Comparison of ENCODE assay signal across 8 cellular contexts in the genomic region with DNA sequence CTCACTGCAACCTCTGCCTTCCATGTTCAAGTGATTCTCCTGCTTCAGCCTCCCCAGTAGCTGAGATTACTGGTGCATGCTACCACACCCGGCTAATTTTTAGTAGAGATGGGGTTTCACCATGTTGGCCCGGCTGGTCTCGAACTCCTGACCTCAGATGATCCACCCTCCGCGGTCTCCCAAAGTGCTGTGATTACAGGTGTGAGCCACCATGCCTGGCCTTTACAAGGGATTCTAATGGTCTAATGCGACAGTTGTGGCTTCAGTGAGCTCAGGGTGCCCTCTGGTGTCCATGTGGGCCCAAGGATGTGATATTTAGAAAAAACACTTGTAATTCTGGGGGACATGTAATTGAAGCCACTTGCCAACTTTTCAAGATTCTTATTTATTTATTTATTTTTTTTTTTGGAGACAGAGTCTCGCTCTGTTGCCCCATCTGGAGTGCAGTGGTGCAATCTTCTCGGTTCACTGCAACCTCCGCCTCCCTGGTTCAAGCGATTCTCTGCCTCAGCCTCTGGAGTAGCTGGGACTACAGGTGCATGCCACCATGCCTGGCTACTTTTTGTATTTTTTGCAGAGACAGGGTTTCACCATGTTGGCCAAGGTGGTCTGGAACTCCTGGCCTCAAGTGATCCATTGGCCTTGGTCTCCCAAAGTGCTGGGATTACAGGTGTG. TPM values are rescaled to one million over a fixed set of nuclear protein-coding genes. Genes with fewer than 3 reads are reported as not detected.
A peak's percentile ranks its signal among the peaks of the same experiment; 100 is the strongest.
DNase-seq lines count a peak whose midpoint lies in the region; ATAC-seq, FAIRE-seq and TF ChIP-seq lines count a peak whose summit lies in the region.
"Not testable (repeated sequence)": the region's sequence is repeated elsewhere in the genome, so short reads cannot be mapped to it uniquely, and the experiment has no call there.

No MANE protein-coding gene starts in this region.

- peak in 1 of 2 donors; percentile 53 for ATAC-seq in gastrocnemius medialis

- H3K27me3 ChIP-seq in keratinocyte (ENCODE audit: control insufficient read depth, extremely low read depth, insufficient read depth, low read length); gastrocnemius medialis: not testable (repeated sequence)

- intact Hi-C loops in gastrocnemius medialis (cut with DNase I; ENCODE audit: low total_unique reads), result loop anchor here (1.0 to 10.0 kb wide), 2 partner anchors 55 to 278 kb away; a partner anchor contains a TSS

- H3K27ac ChIP-seq in keratinocyte (ENCODE audit: control insufficient read depth, insufficient read depth, low read length); gastrocnemius medialis: not testable (repeated sequence)

- H3K9me1 ChIP-seq in keratinocyte (ENCODE audit: control insufficient read depth, extremely low read depth, insufficient read depth, low read length), result not testable (repeated sequence)

- not testable (repeated sequence) for H2AFZ ChIP-seq in keratinocyte (ENCODE audit: control insufficient read depth, low read length)

- dilution Hi-C loops in keratinocyte (cut with MboI; ENCODE audit: extremely low pct_ligation_motif_present, low sequenced_read_pairs), result not testable (repeated sequence)

- not testable (repeated sequence) for H3K36me3 ChIP-seq in keratinocyte (ENCODE audit: control insufficient read depth in 2 of 2, extremely low read depth in 1 of 2, insufficient read depth in 2 of 2, low read length in 2 of 2); gastrocnemius medialis

- not testable (repeated sequence) for FAIRE-seq in keratinocyte (lab: Jason Lieb, UNC)

- H4K20me1 ChIP-seq in keratinocyte (ENCODE audit: control insufficient read depth, extremely low read depth, insufficient read depth, low read length), result not testable (repeated sequence)

- not testable (repeated sequence) for H3K4me2 ChIP-seq in keratinocyte (ENCODE audit: control insufficient read depth, extremely low read depth, insufficient read depth, low read depth, low read length)

- H3K4me1 ChIP-seq in keratinocyte (ENCODE audit: control insufficient read depth, extremely low read depth, insufficient read depth, low read length); gastrocnemius medialis: not testable (repeated sequence)

- not testable (repeated sequence) for H3K79me2 ChIP-seq in keratinocyte (ENCODE audit: control insufficient read depth, insufficient read depth, low read length)

- not testable (repeated sequence) for H3K9me3 ChIP-seq in keratinocyte (ENCODE audit: control insufficient read depth, low read depth, low read length); gastrocnemius medialis

- not testable (repeated sequence) for H3K9ac ChIP-seq in keratinocyte (ENCODE audit: control insufficient read depth, extremely low read depth, insufficient read depth, low read length)

- peak; percentile 78 for DNase-seq in ACHN
- DNase-seq in NCI-H1105 treated with DMSO at 0.1 percent for 48 hours (lab: John Stamatoyannopoulos, UW), result peak; percentile 56
- peak; percentile 89 for DNase-seq in RKO (ENCODE audit: low spot score)
- DNase-seq in activated CD8-positive, alpha-beta memory T cell treated with anti-CD3 and anti-CD28 coated beads for 24 hours, result peak; percentile 78
- peak; percentile 88 for DNase-seq in dermis blood vessel endothelial cell
- not testable (repeated sequence) for DNase-seq in keratinocyte (ENCODE audit: low read depth, low spot score)
- DNase-seq in gastrocnemius medialis, result peak in 1 of 2 donors; percentile 60

- peak; percentile 69 for TF ChIP-seq CTCF in GM12873 (IDR thresholded peaks at IDR 0.05; ENCODE audit: insufficient read depth, low read depth, low read length, missing control alignments)
- peak; percentile 45 to 79 (median 70) for TF ChIP-seq CTCF in keratinocyte (optimal IDR thresholded peaks at IDR 0.05 in 1 of 3, IDR thresholded peaks at IDR 0.05 in 1 of 3, conservative IDR thresholded peaks at IDR 0.05 in 1 of 3; ENCODE audit: extremely low read depth in 1 of 3, insufficient read depth in 2 of 3, low read length in 3 of 3)
- peak; percentile 34 to 59 (median 56) for TF ChIP-seq CTCF in gastrocnemius medialis (IDR thresholded peaks at IDR 0.05 in 4 of 5, conservative IDR thresholded peaks at IDR 0.05 in 1 of 5)

- H3K4me3 ChIP-seq in keratinocyte (ENCODE audit: control insufficient read depth in 2 of 3, extremely low read depth in 1 of 3, insufficient read depth in 2 of 3, low read depth in 1 of 3, low read length in 3 of 3); gastrocnemius medialis: not testable (repeated sequence)

- in situ Hi-C loops in ACHN (cut with HindIII; ENCODE audit: low pct_ligation_motif_present, low pct_unique_long_range_greater_than_20kb, low sequenced_read_pairs), result not testable (repeated sequence)
- in situ Hi-C loops in gastrocnemius medialis (cut with MboI; ENCODE audit: low sequenced_read_pairs in 4 of 4), result loop anchor here in 3 of 4 donors (5.0 to 10.0 kb wide), 4 partner anchors 55 to 172 kb away; a partner anchor contains a TSS

- TF ChIP-seq POLR2A in gastrocnemius medialis (IDR thresholded peaks at IDR 0.05), result not testable (repeated sequence)

RNA-seq across cellular contexts. Expression of a gene that starts 22.1 kb away (rescaled TPM):
- total RNA-seq in dermis blood vessel endothelial cell (0.68 TPM in 1 of 2 replicates, not detected in the other), gastrocnemius medialis (not detected)
- polyA plus RNA-seq in keratinocyte, result 1.0 to 1.6 TPM (median 1.6 TPM) in 3 replicates
- not detected for polyA plus RNA-seq in keratinocyte (2011; ENCODE audit: low read depth)
- 0.48 and 1.1 TPM in 2 replicates for polyA plus RNA-seq in keratinocyte (2011; cell fraction: cytosol; rRNA removed)
- polyA plus RNA-seq in keratinocyte (2011; cell fraction: nucleus; rRNA removed), result 5.1 and 8.1 TPM in 2 replicates
- polyA plus RNA-seq in keratinocyte (2012; ENCODE audit: low replicate concordance), result 0.97 and 1.1 TPM in 2 replicates
- polyA minus RNA-seq in keratinocyte, result 0.90 to 2.4 TPM in 2 of 3 replicates, not detected in the other
- polyA minus RNA-seq in keratinocyte (2011; cell fraction: cytosol; rRNA and poly(A)+ RNA removed), result not detected
- polyA minus RNA-seq in keratinocyte (2011; cell fraction: nucleus; rRNA and poly(A)+ RNA removed), result 0.84 and 2.2 TPM in 2 replicates

RNA-seq across cellular contexts. Expression of a gene that starts 34.2 kb away (rescaled TPM):
- total RNA-seq in dermis blood vessel endothelial cell, result 15.8 and 39.1 TPM in 2 replicates
- polyA plus RNA-seq in keratinocyte, result 2.5 to 9.4 TPM (median 7.4 TPM) in 3 replicates
- 0.76 TPM for polyA plus RNA-seq in keratinocyte (2011; ENCODE audit: low read depth)
- 2.6 and 2.8 TPM in 2 replicates for polyA plus RNA-seq in keratinocyte (2011; cell fraction: cytosol; rRNA removed)
- 2.7 and 3.2 TPM in 2 replicates for polyA plus RNA-seq in keratinocyte (2011; cell fraction: nucleus; rRNA removed)
- polyA plus RNA-seq in keratinocyte (2012; ENCODE audit: low replicate concordance), result 0.75 and 10.9 TPM in 2 replicates
- 1.7 to 19.2 TPM (median 5.0 TPM) in 3 replicates for polyA minus RNA-seq in keratinocyte
- 5.6 TPM for polyA minus RNA-seq in keratinocyte (2011; cell fraction: cytosol; rRNA and poly(A)+ RNA removed)
- polyA minus RNA-seq in keratinocyte (2011; cell fraction: nucleus; rRNA and poly(A)+ RNA removed), result 0.84 and 1.9 TPM in 2 replicates
- total RNA-seq in gastrocnemius medialis, result 1 to 10 TPM; 1.5 to 5.1 (median 2.6) TPM

RNA-seq across cellular contexts. Expression of a gene that starts 35.0 kb away (rescaled TPM):
- 12.3 and 18.1 TPM in 2 replicates for total RNA-seq in dermis blood vessel endothelial cell
- 7.0 to 8.4 TPM (median 7.5 TPM) in 3 replicates for polyA plus RNA-seq in keratinocyte
- 6.8 TPM for polyA plus RNA-seq in keratinocyte (2011; ENCODE audit: low read depth)
- polyA plus RNA-seq in keratinocyte (2011; cell fraction: cytosol; rRNA removed), result 2.7 and 4.5 TPM in 2 replicates
- 11.5 and 15.2 TPM in 2 replicates for polyA plus RNA-seq in keratinocyte (2011; cell fraction: nucleus; rRNA removed)
- polyA plus RNA-seq in keratinocyte (2012; ENCODE audit: low replicate concordance), result 6.0 and 9.9 TPM in 2 replicates
- 6.0 to 9.9 TPM (median 7.1 TPM) in 3 replicates for polyA minus RNA-seq in keratinocyte
- polyA minus RNA-seq in keratinocyte (2011; cell fraction: cytosol; rRNA and poly(A)+ RNA removed), result 7.1 TPM
- polyA minus RNA-seq in keratinocyte (2011; cell fraction: nucleus; rRNA and poly(A)+ RNA removed), result 5.0 and 6.3 TPM in 2 replicates
- 10 to 100 TPM in 1 of 4 donors, 1 to 10 TPM in 3; 4.9 to 34.3 (median 7.7) TPM for total RNA-seq in gastrocnemius medialis

RNA-seq across cellular contexts. Expression of a gene that starts 53.7 kb away (rescaled TPM):
- not detected in 2 replicates for total RNA-seq in dermis blood vessel endothelial cell
- polyA plus RNA-seq in keratinocyte, result not detected in 3 replicates
- 1.9 TPM for polyA plus RNA-seq in keratinocyte (2011; ENCODE audit: low read depth)
- not detected in 2 replicates for polyA plus RNA-seq in keratinocyte (2011; cell fraction: cytosol; rRNA removed)
- 0.12 TPM in 1 of 2 replicates, not detected in the other for polyA plus RNA-seq in keratinocyte (2011; cell fraction: nucleus; rRNA removed)
- polyA plus RNA-seq in keratinocyte (2012; ENCODE audit: low replicate concordance), result 0.31 and 15.8 TPM in 2 replicates
- polyA minus RNA-seq in keratinocyte, result not detected in 3 replicates
- not detected for polyA minus RNA-seq in keratinocyte (2011; cell fraction: cytosol; rRNA and poly(A)+ RNA removed)
- polyA minus RNA-seq in keratinocyte (2011; cell fraction: nucleus; rRNA and poly(A)+ RNA removed), result not detected in 2 replicates
- total RNA-seq in gastrocnemius medialis, result not detected
